In genomic region chr17:5124125-5124760, GRCh38 we compare ENCODE assay signal across 4 cellular contexts. TPM values are rescaled to one million over a fixed set of nuclear protein-coding genes. Genes with fewer than 3 reads are reported as not detected.
"Had no signal": no experiment of that assay in that cellular context is flagged by ENCODE, and none has a peak within 500 bp of the region (broad histone marks: within the 10 kb centered on the region; RNA-seq: fewer than 3 reads in every experiment).

No MANE protein-coding gene starts in this region.

RNA-seq across cellular contexts. Expression of gene USP6, which starts 8.4 kb away (rescaled TPM):
- total RNA-seq: dermis microvascular lymphatic vessel endothelial cell, fibroblast of lung, osteoblast had no signal
- polyA plus RNA-seq: mammary epithelial cell had no signal
